ENCODE assay signal across 18 cellular contexts in the genomic region with DNA sequence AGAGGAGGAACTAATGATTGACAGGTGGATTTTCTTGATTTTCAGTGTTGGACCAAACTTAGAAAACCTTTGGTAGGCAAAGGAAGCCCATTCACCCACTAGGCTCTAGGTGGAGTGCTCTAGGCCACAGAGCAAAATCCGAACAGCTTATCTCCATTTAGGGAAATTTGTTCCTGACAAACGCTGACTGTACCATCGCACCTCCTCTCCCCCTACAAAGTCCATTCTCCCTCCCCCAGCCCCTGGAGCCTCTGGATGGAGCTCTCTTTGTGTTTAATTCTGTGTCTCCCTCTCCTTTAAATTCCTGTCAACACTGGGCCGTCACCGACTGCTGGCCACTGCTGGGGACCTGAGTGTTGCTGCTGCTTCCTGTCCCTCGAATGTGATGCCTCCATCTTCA.
"Had no signal": no experiment of that assay in that cellular context is flagged by ENCODE, and none has a peak within 500 bp of the region (broad histone marks: within the 10 kb centered on the region; RNA-seq: fewer than 3 reads in every experiment).

No MANE protein-coding gene starts in this region.

- H3K4me3 Mint-ChIP-seq: activated B cell treated with CpG ODN at 0.5 μM for 24 hours; activated CD4-positive, alpha-beta T cell treated with anti-CD3 and anti-CD28 coated beads, Interleukin-2, amount 10 ng/mL, durations not matched to agents 24 days and 14 days; activated CD8-positive, alpha-beta T cell treated with anti-CD3 and anti-CD28 coated beads, Interleukin-2, amount 10 ng/mL, durations not matched to agents 7 days and 5 days; activated naive CD4-positive, alpha-beta T cell treated with anti-CD3 and anti-CD28 coated beads, Interleukin-2, amount 10 ng/mL, durations not matched to agents 7 days and 5 days; activated T-cell treated with anti-CD3 and anti-CD28 coated beads, Interleukin-2, amount 50 U/mL, for 24 hours; immature natural killer cell; naive thymus-derived CD4-positive, alpha-beta T cell; stimulated activated naive B cell treated with anti-CD40 and anti-IgM and Interleukin-4, amounts not matched to agents 10 μg/mL and 1 μg/mL and 100 μg/mL, for 72 hours; T-helper 2 cell treated with Interferon-gamma antibody and Interleukin-4, amounts not matched to agents 5 μg/mL and 100 μg/mL, for 36 hours had no signal

- H3K36me3 Mint-ChIP-seq: immature natural killer cell; naive thymus-derived CD4-positive, alpha-beta T cell; stimulated activated naive B cell treated with anti-CD40 and anti-IgM and Interleukin-4, amounts not matched to agents 10 μg/mL and 1 μg/mL and 100 μg/mL, for 72 hours had no signal

- H3K36me3 ChIP-seq: ascending aorta, left ventricle myocardium inferior had no signal

- DNase-seq: activated B cell treated with CpG ODN at 0.5 μM for 24 hours; activated CD4-positive, alpha-beta T cell treated with anti-CD3 and anti-CD28 coated beads, Interleukin-2, amount 10 ng/mL, durations not matched to agents 24 days and 14 days; activated CD8-positive, alpha-beta T cell treated with anti-CD3 and anti-CD28 coated beads, Interleukin-2, amount 10 ng/mL, durations not matched to agents 7 days and 5 days; activated naive CD4-positive, alpha-beta T cell treated with anti-CD3 and anti-CD28 coated beads, Interleukin-2, amount 10 ng/mL, durations not matched to agents 7 days and 5 days; activated T-cell treated with anti-CD3 and anti-CD28 coated beads, Interleukin-2, amount 50 U/mL, for 24 hours; erythroblast; foreskin melanocyte; hypothalamus; immature natural killer cell; kidney glomerular epithelial cell; left ventricle myocardium inferior; mammary epithelial cell; naive thymus-derived CD4-positive, alpha-beta T cell; retina; stimulated activated naive B cell treated with anti-CD40 and anti-IgM and Interleukin-4, amounts not matched to agents 10 μg/mL and 1 μg/mL and 100 μg/mL, for 72 hours had no signal

- H3K9me3 Mint-ChIP-seq: activated B cell treated with CpG ODN at 0.5 μM for 24 hours; activated CD4-positive, alpha-beta T cell treated with anti-CD3 and anti-CD28 coated beads, Interleukin-2, amount 10 ng/mL, durations not matched to agents 24 days and 14 days had no signal

- H3K27ac Mint-ChIP-seq: activated B cell treated with CpG ODN at 0.5 μM for 24 hours; activated CD4-positive, alpha-beta T cell treated with anti-CD3 and anti-CD28 coated beads, Interleukin-2, amount 10 ng/mL, durations not matched to agents 24 days and 14 days; activated CD8-positive, alpha-beta T cell treated with anti-CD3 and anti-CD28 coated beads, Interleukin-2, amount 10 ng/mL, durations not matched to agents 7 days and 5 days; activated naive CD4-positive, alpha-beta T cell treated with anti-CD3 and anti-CD28 coated beads, Interleukin-2, amount 10 ng/mL, durations not matched to agents 7 days and 5 days; activated T-cell treated with anti-CD3 and anti-CD28 coated beads, Interleukin-2, amount 50 U/mL, for 24 hours; immature natural killer cell; naive thymus-derived CD4-positive, alpha-beta T cell; stimulated activated naive B cell treated with anti-CD40 and anti-IgM and Interleukin-4, amounts not matched to agents 10 μg/mL and 1 μg/mL and 100 μg/mL, for 72 hours; T-helper 2 cell treated with Interferon-gamma antibody and Interleukin-4, amounts not matched to agents 5 μg/mL and 100 μg/mL, for 36 hours had no signal

- H3K4me3 ChIP-seq: ascending aorta, coronary artery, left ventricle myocardium inferior had no signal

- H3K27ac ChIP-seq: ascending aorta, coronary artery, left ventricle myocardium inferior had no signal

- H3K9me3 ChIP-seq: ascending aorta, left ventricle myocardium inferior had no signal

- H3K4me1 Mint-ChIP-seq: activated B cell treated with CpG ODN at 0.5 μM for 24 hours; activated CD4-positive, alpha-beta T cell treated with anti-CD3 and anti-CD28 coated beads, Interleukin-2, amount 10 ng/mL, durations not matched to agents 24 days and 14 days; activated naive CD4-positive, alpha-beta T cell treated with anti-CD3 and anti-CD28 coated beads, Interleukin-2, amount 10 ng/mL, durations not matched to agents 7 days and 5 days; immature natural killer cell; naive thymus-derived CD4-positive, alpha-beta T cell; stimulated activated naive B cell treated with anti-CD40 and anti-IgM and Interleukin-4, amounts not matched to agents 10 μg/mL and 1 μg/mL and 100 μg/mL, for 72 hours had no signal

- H3K4me1 ChIP-seq: ascending aorta, left ventricle myocardium inferior had no signal

- ATAC-seq: activated CD8-positive, alpha-beta T cell treated with anti-CD3 and anti-CD28 coated beads, Interleukin-2, amount 10 ng/mL, durations not matched to agents 7 days and 5 days; naive thymus-derived CD4-positive, alpha-beta T cell; stimulated activated naive B cell treated with anti-CD40 and anti-IgM and Interleukin-4, amounts not matched to agents 10 μg/mL and 1 μg/mL and 100 μg/mL, for 72 hours had no signal

- H3K27me3 ChIP-seq: ascending aorta had no signal
